8 cellular contexts compared by ENCODE assay signal in the genomic region with DNA sequence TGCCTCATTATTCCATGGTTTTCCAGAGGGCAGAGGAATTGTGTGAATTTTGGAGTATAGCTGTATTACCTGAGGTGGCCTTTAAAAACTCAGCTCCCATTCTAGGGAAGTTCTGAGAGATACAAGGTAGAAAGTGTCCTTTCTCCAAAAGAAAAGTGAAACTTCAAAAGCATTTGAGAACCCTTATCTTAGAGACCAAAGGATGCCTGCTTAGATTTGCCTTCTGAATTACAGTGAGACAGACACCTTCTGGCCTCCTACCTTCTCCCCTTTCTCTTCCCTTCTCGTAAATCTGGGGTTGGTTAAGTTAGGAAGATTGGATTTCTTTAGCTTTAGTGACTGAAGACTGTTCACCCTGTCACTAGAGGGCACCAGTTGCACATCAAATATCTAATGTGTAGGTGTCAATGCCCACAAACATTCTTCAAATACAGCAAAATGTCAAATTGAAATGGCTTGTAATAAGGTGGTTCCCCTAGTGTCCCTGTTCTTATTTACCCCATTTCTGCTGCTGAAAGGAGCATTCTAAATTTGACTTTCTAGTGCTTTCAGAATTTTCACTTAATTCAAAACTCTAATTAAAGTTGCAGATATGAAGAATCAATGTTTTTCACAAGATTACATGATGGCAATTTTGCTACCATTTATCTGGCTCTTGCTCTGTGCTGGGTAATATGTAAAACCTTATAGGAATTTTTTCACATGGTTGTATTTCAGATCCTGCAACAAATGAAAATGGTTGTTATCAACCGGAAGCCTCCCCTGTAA. TPM values are rescaled to one million over a fixed set of nuclear protein-coding genes. Genes with fewer than 3 reads are reported as not detected.
A peak's percentile ranks its signal among the peaks of the same experiment; 100 is the strongest.
DNase-seq lines count a peak whose midpoint lies in the region; FAIRE-seq and TF ChIP-seq lines count a peak whose summit lies in the region.

No MANE protein-coding gene starts in this region.

- H3K27me3 ChIP-seq in cardiac muscle cell (no peaks in the 10 kb centered on the region), bronchial epithelial cell (ENCODE audit: control insufficient read depth, insufficient read depth, low read length) (no peaks in the 10 kb centered on the region)

- DNase-seq in cardiac muscle cell (ENCODE audit: low read depth in 1 of 2, low spot score in 1 of 2) (peak; percentile 74 to 79), cardiac septum (ENCODE audit: low spot score) (no peak), HFFc6 (peak; percentile 33), NAMALWA (ENCODE audit: low spot score) (peak; percentile 83), SKM-1 (lab: John Stamatoyannopoulos, UW; ENCODE audit: unreplicated experiment) (peak; percentile 54), bronchial epithelial cell (ENCODE audit: low read depth) (peak; percentile 54), left kidney (ENCODE audit: low read depth, low spot score) (peak; percentile 93)
- peak in 2 of 3 experiments; percentile 3 to 10 for DNase-seq in stimulated activated CD4-positive, alpha-beta T cell treated with anti-CD3 and anti-CD28 coated beads, TNF-alpha, amount 100 ng/mL, for 4 hours (ENCODE audit: low read depth in 3 of 3)

- H3K27me3 Mint-ChIP-seq in HFFc6 (ENCODE audit: insufficient read depth) = peaks cover 16% of the 10 kb centered on the region

- intact Hi-C loops in cardiac septum (cut with DNase I) = loop anchor here (1.0 to 5.0 kb wide), 2 partner anchors 518 to 637 kb away; partner anchors contain the start of gene SLC12A2

- H3K36me3 ChIP-seq in cardiac muscle cell = no peaks in the 10 kb centered on the region
- no peaks in the 10 kb centered on the region for H3K36me3 ChIP-seq in bronchial epithelial cell (ENCODE audit: control insufficient read depth, insufficient read depth, low read length)

- peaks cover 23% of the 10 kb centered on the region for H3K4me1 Mint-ChIP-seq in HFFc6 (ENCODE audit: low read depth)

- H3K27ac ChIP-seq in cardiac muscle cell = no peak overlapping the region

- no peak overlapping the region for H3K4me3 Mint-ChIP-seq in HFFc6

- H3K9me3 Mint-ChIP-seq in HFFc6 = no peaks in the 10 kb centered on the region

- no peaks in the 10 kb centered on the region for H3K9me3 ChIP-seq in cardiac muscle cell (ENCODE audit: low read depth)

- 0 out of 2 replicates have a peak, but pooled peaks cover 1% of the 10 kb centered on the region for H3K36me3 Mint-ChIP-seq in HFFc6 (ENCODE audit: low read depth)

- H3K4me1 ChIP-seq in cardiac muscle cell (ENCODE audit: low read depth) = no peaks in the 10 kb centered on the region

- no peak overlapping the region for H3K4me3 ChIP-seq in cardiac muscle cell
- H3K4me3 ChIP-seq in bronchial epithelial cell (ENCODE audit: low read depth, low read length) = no peak overlapping the region

- FAIRE-seq in bronchial epithelial cell (lab: Jason Lieb, UNC) = no peak

- TF ChIP-seq CTCF in cardiac muscle cell (IDR thresholded peaks at IDR 0.05; ENCODE audit: low read depth, low read length) = peak; percentile 69
- peak; percentile 80 for TF ChIP-seq CTCF in HFFc6 (IDR thresholded peaks at IDR 0.05)
- TF ChIP-seq CTCF in bronchial epithelial cell (IDR thresholded peaks at IDR 0.05; ENCODE audit: insufficient read depth, low read length, severe bottlenecking) = peak; percentile 74

- no peak overlapping the region for H3K27ac Mint-ChIP-seq in HFFc6

RNA-seq across cellular contexts. Expression of gene PRRC1, which starts 46.7 kb away (rescaled TPM):
- total RNA-seq in cardiac muscle cell (31.9 and 36.2 TPM in 2 replicates), cardiac septum (26.5 TPM), bronchial epithelial cell (43.7 and 47.0 TPM in 2 replicates)
- 32.6 and 33.9 TPM in 2 replicates for polyA plus RNA-seq in cardiac muscle cell
- total RNA-seq in HFFc6 (2021; fragmentation: NEBNext Ultra II Directional; extraction: Animal tissue kit (Norgen Biotek cat#: 25700)) = 100 to 1,000 TPM in 4 of 6 experiments, 10 to 100 TPM in 2; 96.1 to 116 (median 106) TPM
